ENCODE assay signal across 32 cellular contexts in the genomic region with DNA sequence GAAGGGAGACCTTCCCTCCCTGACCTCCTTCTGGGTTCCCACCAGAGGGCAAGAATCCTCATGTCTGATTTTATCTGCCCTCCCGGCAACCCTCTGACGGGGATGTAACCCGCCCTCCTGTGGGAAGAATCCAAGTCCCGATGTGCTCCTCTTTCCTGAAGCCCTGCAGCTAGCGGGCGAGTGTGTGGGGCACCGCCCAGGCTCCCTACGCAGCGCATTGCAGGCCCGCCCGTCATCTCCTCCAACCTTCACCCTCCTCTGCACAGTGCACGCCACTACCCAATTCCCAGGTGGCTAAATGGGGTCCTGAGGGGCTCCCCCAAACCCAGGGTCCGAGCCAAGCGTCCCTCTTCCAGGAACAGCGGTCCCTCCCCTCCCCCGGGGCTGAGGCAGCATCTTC. TPM values are rescaled to one million over a fixed set of nuclear protein-coding genes. Genes with fewer than 3 reads are reported as not detected.
"Had no signal": no experiment of that assay in that cellular context is flagged by ENCODE, and none has a peak within 500 bp of the region (broad histone marks: within the 10 kb centered on the region; RNA-seq: fewer than 3 reads in every experiment).

No MANE protein-coding gene starts in this region.

- H3K4me1 ChIP-seq: adrenal gland, body of pancreas, breast epithelium, SJSA1 had no signal

- H3K27me3 Mint-ChIP-seq: activated T-cell treated with anti-CD3 and anti-CD28 coated beads, Interleukin-2, amount 50 U/mL, for 24 hours had no signal

- H3K27me3 ChIP-seq: adrenal gland, body of pancreas, SJSA1 had no signal

- H3K9me3 ChIP-seq: adrenal gland, body of pancreas, breast epithelium, MG63, SJSA1, SK-N-SH had no signal

- ATAC-seq: activated CD8-positive, alpha-beta T cell treated with anti-CD3 and anti-CD28 coated beads, Interleukin-2, amount 10 ng/mL, durations not matched to agents 7 days and 5 days; activated naive CD4-positive, alpha-beta T cell treated with anti-CD3 and anti-CD28 coated beads, Interleukin-2, amount 50 U/mL, for 72 hours; body of pancreas; Panc1 had no signal

- H3K4me3 Mint-ChIP-seq: activated CD4-positive, alpha-beta T cell treated with anti-CD3 and anti-CD28 coated beads, Interleukin-2, amount 10 ng/mL, durations not matched to agents 7 days and 5 days; activated CD8-positive, alpha-beta T cell treated with anti-CD3 and anti-CD28 coated beads, Interleukin-2, amount 10 ng/mL, durations not matched to agents 7 days and 5 days; activated naive CD4-positive, alpha-beta T cell treated with anti-CD3 and anti-CD28 coated beads for 36 hours; activated T-cell treated with anti-CD3 and anti-CD28 coated beads, Interleukin-2, amount 50 U/mL, for 24 hours; T-helper 1 cell treated with Interleukin-12 subunit alpha and Interleukin-12 subunit beta and Interleukin-4 antibody, amounts not matched to agents 30 μg/mL and 1 μg/mL, for 36 hours; T-helper 2 cell treated with Interferon-gamma antibody and Interleukin-4, amounts not matched to agents 5 μg/mL and 100 μg/mL, for 36 hours had no signal

- H3K9me3 Mint-ChIP-seq: activated CD4-positive, alpha-beta T cell treated with anti-CD3 and anti-CD28 coated beads, Interleukin-2, amount 10 ng/mL, durations not matched to agents 7 days and 5 days; activated naive CD4-positive, alpha-beta T cell treated with anti-CD3 and anti-CD28 coated beads for 36 hours; activated naive CD4-positive, alpha-beta T cell treated with anti-CD3 and anti-CD28 coated beads, Interleukin-2, amount 50 U/mL, for 72 hours; activated T-cell treated with anti-CD3 and anti-CD28 coated beads, Interleukin-2, amount 50 U/mL, for 24 hours; T-helper 1 cell treated with Interleukin-12 subunit alpha and Interleukin-12 subunit beta and Interleukin-4 antibody, amounts not matched to agents 30 μg/mL and 1 μg/mL, for 36 hours; T-helper 2 cell treated with Interferon-gamma antibody and Interleukin-4, amounts not matched to agents 5 μg/mL and 100 μg/mL, for 36 hours had no signal

- H3K27ac ChIP-seq: adrenal gland, body of pancreas, breast epithelium, SJSA1 had no signal

- H3K36me3 Mint-ChIP-seq: activated naive CD4-positive, alpha-beta T cell treated with anti-CD3 and anti-CD28 coated beads, Interleukin-2, amount 50 U/mL, for 72 hours had no signal

- H3K9ac ChIP-seq: SK-N-SH had no signal

- H3K4me2 ChIP-seq: SK-N-SH had no signal

- H3K27ac Mint-ChIP-seq: activated CD4-positive, alpha-beta T cell treated with anti-CD3 and anti-CD28 coated beads, Interleukin-2, amount 10 ng/mL, durations not matched to agents 7 days and 5 days; activated CD8-positive, alpha-beta T cell treated with anti-CD3 and anti-CD28 coated beads, Interleukin-2, amount 10 ng/mL, durations not matched to agents 7 days and 5 days; activated naive CD4-positive, alpha-beta T cell treated with anti-CD3 and anti-CD28 coated beads for 36 hours; activated naive CD4-positive, alpha-beta T cell treated with anti-CD3 and anti-CD28 coated beads, Interleukin-2, amount 50 U/mL, for 72 hours; activated T-cell treated with anti-CD3 and anti-CD28 coated beads, Interleukin-2, amount 50 U/mL, for 24 hours; T-helper 1 cell treated with Interleukin-12 subunit alpha and Interleukin-12 subunit beta and Interleukin-4 antibody, amounts not matched to agents 30 μg/mL and 1 μg/mL, for 36 hours; T-helper 2 cell treated with Interferon-gamma antibody and Interleukin-4, amounts not matched to agents 5 μg/mL and 100 μg/mL, for 36 hours had no signal

- H3K4me3 ChIP-seq: adrenal gland, body of pancreas, breast epithelium, MG63, SJSA1 had no signal

- H3K36me3 ChIP-seq: adrenal gland, breast epithelium, MG63, SJSA1 had no signal

- DNase-seq: activated CD4-positive, alpha-beta T cell treated with anti-CD3 and anti-CD28 coated beads, Interleukin-2, amount 10 ng/mL, durations not matched to agents 7 days and 5 days; activated CD4-positive, alpha-beta T cell treated with anti-CD3 and anti-CD28 coated beads, Interleukin-2, amount 50 U/mL, for 48 hours; activated CD8-positive, alpha-beta T cell treated with anti-CD3 and anti-CD28 coated beads, Interleukin-2, amount 10 ng/mL, durations not matched to agents 7 days and 5 days; activated gamma-delta T cell treated with Interleukin-2 at 50 U/mL for 16 hours; activated naive CD4-positive, alpha-beta T cell treated with anti-CD3 and anti-CD28 coated beads for 36 hours; activated T-cell treated with anti-CD3 and anti-CD28 coated beads, Interleukin-2, amount 50 U/mL, for 24 hours; adrenal gland; body of pancreas; Kasumi-1; MG63; NCI-H1048; NCI-H1105 treated with DMSO at 0.1 percent for 48 hours; NCI-H1436; NCI-H1694; NCI-H1930; NCI-H2081 treated with DMSO at 0.1 percent for 48 hours; NCI-H226; NCI-H446 treated with DMSO at 0.1 percent for 48 hours; NCI-H524; NCI-H69; NCI-H82; SHP77; SK-N-SH had no signal

RNA-seq across cellular contexts. Expression of a gene that starts 7.3 kb away (rescaled TPM):
- total RNA-seq: astrocyte, SJSA1 had no signal
- polyA plus RNA-seq: SK-N-SH had no signal

RNA-seq across cellular contexts. Expression of a gene that starts 18.4 kb away (rescaled TPM):
- total RNA-seq: activated CD4-positive, alpha-beta T cell treated with anti-CD3 and anti-CD28 coated beads, Interleukin-2, amount 10 ng/mL, durations not matched to agents 7 days and 5 days; activated CD8-positive, alpha-beta T cell treated with anti-CD3 and anti-CD28 coated beads, Interleukin-2, amount 10 ng/mL, durations not matched to agents 7 days and 5 days; activated naive CD4-positive, alpha-beta T cell treated with anti-CD3 and anti-CD28 coated beads for 36 hours; activated naive CD4-positive, alpha-beta T cell treated with anti-CD3 and anti-CD28 coated beads, Interleukin-2, amount 50 U/mL, for 72 hours; astrocyte; body of pancreas; cardiac septum; RPMI7951; SJSA1 had no signal
- polyA plus RNA-seq: adrenal gland, SK-N-SH had no signal

RNA-seq across cellular contexts. Expression of a gene that starts 44.4 kb away (rescaled TPM):
- total RNA-seq: activated CD4-positive, alpha-beta T cell treated with anti-CD3 and anti-CD28 coated beads, Interleukin-2, amount 10 ng/mL, durations not matched to agents 7 days and 5 days; activated CD8-positive, alpha-beta T cell treated with anti-CD3 and anti-CD28 coated beads, Interleukin-2, amount 10 ng/mL, durations not matched to agents 7 days and 5 days; activated naive CD4-positive, alpha-beta T cell treated with anti-CD3 and anti-CD28 coated beads for 36 hours; activated naive CD4-positive, alpha-beta T cell treated with anti-CD3 and anti-CD28 coated beads, Interleukin-2, amount 50 U/mL, for 72 hours; astrocyte; RPMI7951; SJSA1 had no signal
- polyA plus RNA-seq: SK-N-SH had no signal

RNA-seq across cellular contexts. Expression of a gene that starts 57.9 kb away (rescaled TPM):
- total RNA-seq: activated naive CD4-positive, alpha-beta T cell treated with anti-CD3 and anti-CD28 coated beads for 36 hours; RPMI7951; SJSA1 had no signal
